ENCODE assay signal across 7 cellular contexts in genomic region chr16:78235876-78236275, GRCh38.
"Had no signal": no experiment of that assay in that cellular context is flagged by ENCODE, and none has a peak within 500 bp of the region (broad histone marks: within the 10 kb centered on the region; RNA-seq: fewer than 3 reads in every experiment).

No MANE protein-coding gene starts in this region.

- FAIRE-seq: RCC 7860 had no signal

- H3K4me2 ChIP-seq: KMS-11 had no signal

- H3K27ac ChIP-seq: KMS-11, SJSA1, SK-N-MC had no signal

- H3K9me3 ChIP-seq: SJSA1 had no signal

- H3K9ac ChIP-seq: KMS-11 had no signal

- H3K27me3 ChIP-seq: SJSA1 had no signal

- H3K36me3 ChIP-seq: SJSA1 had no signal

- DNase-seq: NCI-H2081 treated with DMSO at 0.1 percent for 48 hours, NCI-H2171, NCI-H510A had no signal

- H3K4me3 ChIP-seq: SJSA1, SK-N-MC had no signal
